26 cellular contexts compared by ENCODE assay signal in the genomic region with DNA sequence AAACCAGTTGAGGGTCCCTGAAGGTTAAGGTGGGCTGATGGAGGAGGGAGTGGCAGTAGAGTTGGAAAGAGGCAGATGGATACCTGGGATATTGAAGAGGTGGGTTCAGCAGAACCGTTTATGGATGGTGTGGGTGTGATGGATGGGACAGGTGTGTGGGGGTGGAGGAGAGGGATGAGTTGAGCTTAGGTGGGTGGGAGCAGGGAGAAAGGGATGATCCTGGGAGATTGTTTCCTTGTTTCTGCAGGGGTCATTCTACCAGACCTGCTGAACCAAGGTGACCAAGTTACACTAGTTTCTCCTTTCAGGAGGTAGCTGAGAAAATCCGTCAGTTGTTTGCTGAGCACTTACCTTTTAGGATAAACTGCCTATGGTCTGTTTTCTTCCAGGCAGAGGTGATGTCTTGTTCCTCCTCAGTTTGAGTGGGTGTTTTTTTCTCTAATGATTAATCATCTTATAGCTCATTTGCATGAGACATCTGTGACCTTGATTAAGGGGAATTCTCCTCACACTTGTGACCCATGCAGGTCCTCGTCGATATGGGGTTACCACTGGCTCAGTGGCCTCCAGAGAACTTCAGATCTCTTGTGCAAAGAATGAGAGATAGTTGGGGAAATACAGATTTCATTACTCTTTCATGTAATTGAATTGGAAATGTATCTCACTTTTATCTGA. TPM values are rescaled to one million over a fixed set of nuclear protein-coding genes. Genes with fewer than 3 reads are reported as not detected.
DNase-seq lines count a peak whose midpoint lies in the region; ATAC-seq, FAIRE-seq and TF ChIP-seq lines count a peak whose summit lies in the region.
"Had no signal": no experiment of that assay in that cellular context is flagged by ENCODE, and none has a peak within 500 bp of the region (broad histone marks: within the 10 kb centered on the region; RNA-seq: fewer than 3 reads in every experiment).

No MANE protein-coding gene starts in this region.

- H3K4me1 Mint-ChIP-seq in CD4-positive, CD25-positive, alpha-beta regulatory T cell = peaks cover under 1 to 29% (median 23%) of the 10 kb centered on the region in 4 donors
- peaks cover 19% of the 10 kb centered on the region for H3K4me1 Mint-ChIP-seq in type B pancreatic cell (ENCODE audit: unreplicated experiment)

- no peaks in the 10 kb centered on the region for H3K9me2 ChIP-seq in Karpas-422 (replicated peaks; ENCODE audit: insufficient read depth, low read length)

- H4K20me1 ChIP-seq in K562 (replicated peaks; ENCODE audit: control insufficient read depth, insufficient read depth, low read length) (no peaks in the 10 kb centered on the region), Karpas-422 (ENCODE audit: insufficient read depth, low read depth, low read length) (peaks cover 47% of the 10 kb centered on the region)

- FAIRE-seq in K562 (lab: Jason Lieb, UNC) = no peak

- WGBS in K562 (ENCODE audit: insufficient coverage, low coverage, missing lambda C conversion rate) = 62% methylated on average over 4 of the region's 4 CpGs

- peak overlapping the region in 2 of 3 donors; percentile 9 to 76 for H3K27ac Mint-ChIP-seq in CD4-positive, CD25-positive, alpha-beta regulatory T cell
- no peak overlapping the region for H3K27ac Mint-ChIP-seq in type B pancreatic cell
- H3K27ac Mint-ChIP-seq: brain; dendritic cell treated with granulocyte-macrophage colony-stimulating factor and Interleukin-4, amounts not matched to agents 40 ng/mL and 50 ng/mL, for 4 days; HFFc6 had no signal

- H3K27me3 Mint-ChIP-seq in CD4-positive, CD25-positive, alpha-beta regulatory T cell = no peaks in the 10 kb centered on the region
- no peaks in the 10 kb centered on the region for H3K27me3 Mint-ChIP-seq in type B pancreatic cell
- H3K27me3 Mint-ChIP-seq: brain; dendritic cell treated with granulocyte-macrophage colony-stimulating factor and Interleukin-4, amounts not matched to agents 40 ng/mL and 50 ng/mL, for 4 days had no signal

- H3K9ac ChIP-seq in K562 (ENCODE audit: insufficient read depth in 1 of 2, low read depth in 2 of 2, low read length in 2 of 2) (no peak overlapping the region), Karpas-422 (ENCODE audit: low read length) (no peak overlapping the region)

- H3K4me2 ChIP-seq in K562 (ENCODE audit: insufficient read depth, low read length) (no peak overlapping the region), Karpas-422 (ENCODE audit: low read depth, low read length, poor library complexity, severe bottlenecking) (no peak overlapping the region)

- no peak for TF ChIP-seq POLR2A in K562 (conservative IDR thresholded peaks at IDR 0.05)

- no peak for DNase-seq in CD4-positive, CD25-positive, alpha-beta regulatory T cell
- DNase-seq in K562 (ENCODE audit: extremely low read depth in 1 of 4, low spot score in 3 of 4) (no peak), Kasumi-1 (lab: John Stamatoyannopoulos, UW) (no peak), Karpas-422 (no peak), ecto neural progenitor cell (ENCODE audit: low spot score) (no peak), type B pancreatic cell (ENCODE audit: extremely low spot score, unreplicated experiment) (no peak)
- DNase-seq: activated naive CD4-positive, alpha-beta T cell treated with Interleukin-2 at 50 U/mL for 16 hours; gastrocnemius medialis; HFFc6; NCI-H1048; NCI-H2107; NCI-H524 treated with DMSO at 0.1 percent for 48 hours; occipital lobe; SHP77; stimulated activated CD4-positive, alpha-beta T cell treated with anti-CD3 and anti-CD28 coated beads, Interleukin-2, amount 100 ng/mL, for 24 hours; T-helper 1 cell; WERI-Rb-1 had no signal

- CTCF ChIA-PET in HEK293 (lab: Yijun Ruan, JAX) (interaction anchor here (1.2 kb wide), 1 partner anchor 171 kb away, joined by 4 read pairs; no protein-coding TSS in a partner anchor), K562 (lab: Yijun Ruan, JAX; ENCODE audit: low intra/inter-chr PET ratio) (interaction anchor here (0.5 kb wide), 1 partner anchor 19 kb away, joined by 4 read pairs; no protein-coding TSS in a partner anchor)

- H3K79me2 ChIP-seq in K562 (ENCODE audit: control insufficient read depth, insufficient read depth, low read length) (no peaks in the 10 kb centered on the region), Karpas-422 (ENCODE audit: low read length) (no peaks in the 10 kb centered on the region)

- no peaks in the 10 kb centered on the region for H3K9me1 ChIP-seq in K562 (ENCODE audit: control insufficient read depth, insufficient read depth, low read length)

- no peak for TF ChIP-seq RAD21 in K562 (CRISPR knock-in tag; conservative IDR thresholded peaks at IDR 0.05 in 1 of 2, IDR thresholded peaks at IDR 0.05 in 1 of 2)

- H3K27ac ChIP-seq in CD4-positive, CD25-positive, alpha-beta regulatory T cell (ENCODE audit: insufficient read depth, low read length, poor library complexity, severe bottlenecking) = no peak overlapping the region
- H3K27ac ChIP-seq in HEK293 (ENCODE audit: extremely low read depth, low read depth, low read length) = no peak overlapping the region
- no peak overlapping the region for H3K27ac ChIP-seq in K562 (ENCODE audit: extremely low read depth, low read depth, low read length)
- H3K27ac ChIP-seq in Karpas-422 (ENCODE audit: low read length) = no peak overlapping the region
- H3K27ac ChIP-seq: epithelial cell of prostate, gastrocnemius medialis, HL-60, thoracic aorta, WERI-Rb-1 had no signal

- no peak overlapping the region for H3K4me3 Mint-ChIP-seq in CD4-positive, CD25-positive, alpha-beta regulatory T cell
- H3K4me3 Mint-ChIP-seq in type B pancreatic cell = no peak overlapping the region
- H3K4me3 Mint-ChIP-seq: brain; dendritic cell treated with granulocyte-macrophage colony-stimulating factor and Interleukin-4, amounts not matched to agents 40 ng/mL and 50 ng/mL, for 4 days; HFFc6 had no signal

- POLR2A ChIA-PET in HEK293 (lab: Yijun Ruan, JAX) (no interaction called here), K562 (lab: Yijun Ruan, JAX) (interaction anchor here (0.6 kb wide), 1 partner anchor 17 kb away, joined by 3 read pairs; no protein-coding TSS in a partner anchor)

- no peaks in the 10 kb centered on the region for H3K27me3 ChIP-seq in CD4-positive, CD25-positive, alpha-beta regulatory T cell (ENCODE audit: control insufficient read depth, insufficient read depth, low read length)
- no peaks in the 10 kb centered on the region for H3K27me3 ChIP-seq in K562 (ENCODE audit: control insufficient read depth in 2 of 2, insufficient read depth in 2 of 2, low read length in 2 of 2)
- H3K27me3 ChIP-seq in Karpas-422 (ENCODE audit: low read length) = no peaks in the 10 kb centered on the region
- H3K27me3 ChIP-seq: gastrocnemius medialis had no signal

- intact Hi-C loops in K562 (cut with micrococcal nuclease) = no loop called here

- no peaks in the 10 kb centered on the region for H3K4me1 ChIP-seq in CD4-positive, CD25-positive, alpha-beta regulatory T cell (ENCODE audit: control insufficient read depth, insufficient read depth, low read length, poor library complexity, severe bottlenecking)
- H3K4me1 ChIP-seq in HEK293 (ENCODE audit: control insufficient read depth, insufficient read depth, low read length) = peaks cover 44% of the 10 kb centered on the region
- H3K4me1 ChIP-seq in K562 (replicated peaks in 1 of 2; ENCODE audit: control insufficient read depth in 2 of 2, insufficient read depth in 2 of 2, low read length in 2 of 2) = no peaks in the 10 kb centered on the region; a peak in 1 of 5 replicates
- H3K4me1 ChIP-seq in Karpas-422 (ENCODE audit: low read length) = peaks cover 18% of the 10 kb centered on the region

- no peak for ATAC-seq in CD4-positive, CD25-positive, alpha-beta regulatory T cell (ENCODE audit: low read depth in 2 of 2)
- ATAC-seq in GM18511 (IDR thresholded peaks at IDR 0.05; ENCODE audit: unreplicated experiment) (peak; percentile 75), K562 (no peak)
- ATAC-seq: gastrocnemius medialis, left lobe of liver, sciatic nerve had no signal

- TF ChIP-seq EP300 in K562 (IDR thresholded peaks at IDR 0.05; ENCODE audit: low read length) = no peak

- H3K4me3 ChIP-seq in CD4-positive, CD25-positive, alpha-beta regulatory T cell (ENCODE audit: low read depth, low read length) = no peak overlapping the region
- H3K4me3 ChIP-seq in HEK293 (ENCODE audit: low read depth, low read length) = no peak overlapping the region
- no peak overlapping the region for H3K4me3 ChIP-seq in K562
- H3K4me3 ChIP-seq in Karpas-422 (ENCODE audit: low read length) = no peak overlapping the region
- H3K4me3 ChIP-seq: gastrocnemius medialis, thoracic aorta had no signal

- in situ Hi-C loops in K562 (cut with MboI) = no loop called here

- H3K36me3 Mint-ChIP-seq in CD4-positive, CD25-positive, alpha-beta regulatory T cell = peaks cover 15% of the 10 kb centered on the region
- H3K36me3 Mint-ChIP-seq in type B pancreatic cell = no peaks in the 10 kb centered on the region
- H3K36me3 Mint-ChIP-seq: brain had no signal

- H3K9me3 Mint-ChIP-seq in CD4-positive, CD25-positive, alpha-beta regulatory T cell = no peaks in the 10 kb centered on the region
- H3K9me3 Mint-ChIP-seq in type B pancreatic cell = no peaks in the 10 kb centered on the region
- H3K9me3 Mint-ChIP-seq: brain; dendritic cell treated with granulocyte-macrophage colony-stimulating factor and Interleukin-4, amounts not matched to agents 40 ng/mL and 50 ng/mL, for 4 days; HFFc6 had no signal

- no TSS peak for BruUV-seq in K562 (replicated peaks; lab: Mats Ljungman, UMichigan)

- no peaks in the 10 kb centered on the region for H3K9me3 ChIP-seq in CD4-positive, CD25-positive, alpha-beta regulatory T cell (ENCODE audit: control insufficient read depth in 2 of 2, low read length in 2 of 2)
- no peaks in the 10 kb centered on the region for H3K9me3 ChIP-seq in HEK293 (ENCODE audit: control insufficient read depth, insufficient read depth, low read depth, low read length)
- H3K9me3 ChIP-seq in K562 (replicated peaks; ENCODE audit: control insufficient read depth, insufficient read depth, low read depth, low read length) = no peaks in the 10 kb centered on the region
- no peaks in the 10 kb centered on the region for H3K9me3 ChIP-seq in Karpas-422 (ENCODE audit: low read length)
- H3K9me3 ChIP-seq: gastrocnemius medialis, thoracic aorta had no signal

- no peak for TF ChIP-seq CTCF in HEK293 (tag by site-specific recombination; IDR thresholded peaks at IDR 0.05)
- no peak for TF ChIP-seq CTCF in K562 (IDR thresholded peaks at IDR 0.05 in 2 of 3, conservative IDR thresholded peaks at IDR 0.05 in 1 of 3; ENCODE audit: insufficient read depth in 2 of 3, low read depth in 1 of 3, low read length in 3 of 3)
- TF ChIP-seq CTCF in type B pancreatic cell (conservative IDR thresholded peaks at IDR 0.05) = no peak

- no peaks in the 10 kb centered on the region for H3K36me3 ChIP-seq in CD4-positive, CD25-positive, alpha-beta regulatory T cell (ENCODE audit: control insufficient read depth, insufficient read depth, low read length)
- H3K36me3 ChIP-seq in HEK293 (ENCODE audit: control insufficient read depth in 2 of 2, insufficient read depth in 1 of 2, low read length in 2 of 2) = no peaks in the 10 kb centered on the region
- H3K36me3 ChIP-seq in K562 (ENCODE audit: control insufficient read depth, insufficient read depth, low read length) = no peaks in the 10 kb centered on the region
- no peaks in the 10 kb centered on the region for H3K36me3 ChIP-seq in Karpas-422 (ENCODE audit: insufficient read depth, low read length)
- H3K36me3 ChIP-seq: gastrocnemius medialis, thoracic aorta, WERI-Rb-1 had no signal

- H2AFZ ChIP-seq in K562 (ENCODE audit: low read depth, low read length) = no peak overlapping the region
- H2AFZ ChIP-seq in Karpas-422 (ENCODE audit: low read length) = no peak overlapping the region

RNA-seq across cellular contexts. Expression of gene FARS2, which starts 53.0 kb away (rescaled TPM):
- 26.9 TPM for total RNA-seq in CD4-positive, CD25-positive, alpha-beta regulatory T cell
- polyA plus RNA-seq in CD4-positive, CD25-positive, alpha-beta regulatory T cell = 10 to 100 TPM; 29.7 to 39.7 (median 35.4) TPM
- total RNA-seq in K562 (2011; cell fraction: chromatin; rRNA removed; ENCODE audit: low replicate concordance) = 45.6 and 71.4 TPM in 2 replicates
- total RNA-seq in K562 (2011; cell fraction: nucleolus; rRNA removed) = 42.9 and 58.8 TPM in 2 replicates
- total RNA-seq in K562 (2011; cell fraction: nucleoplasm; rRNA removed) = 45.3 and 48.5 TPM in 2 replicates
- total RNA-seq in K562 (2014; rRNA removed) (22.5 and 30.7 TPM in 2 replicates), K562 (2014; rRNA removed; fragmentation: Illumina TruSeq; extraction: Trizol) (24.3 and 27.5 TPM in 2 replicates), K562 (2015; rRNA removed; fragmentation: Illumina TruSeq; extraction: Trizol) (27.9 and 28.1 TPM in 2 replicates), K562 (2021) (25.8 and 26.6 TPM in 2 replicates), type B pancreatic cell (ENCODE audit: low replicate concordance) (13.1 and 21.9 TPM in 2 replicates)
- polyA plus RNA-seq in K562 (2011; rRNA removed) (26.1 and 27.0 TPM in 2 replicates), K562 (2014; fragmentation: Illumina TruSeq; extraction: Trizol) (24.1 and 25.9 TPM in 2 replicates), K562 (2014; fragmentation: Nextera tagmentation; extraction: Ambion mirVana) (10 to 100 TPM; 52.3 to 62.2 TPM), K562 (2014; rRNA removed) (16.5 and 25.5 TPM in 2 replicates)
- polyA plus RNA-seq in K562 (2011; cell fraction: cytosol; rRNA removed) = 27.4 and 27.7 TPM in 2 replicates
- polyA plus RNA-seq in K562 (2011; cell fraction: nucleus; rRNA removed) = 15.7 and 17.5 TPM in 2 replicates
- polyA plus RNA-seq in K562 (2012) = 21.3 and 22.0 TPM in 2 replicates
- 62.9 TPM in 2 replicates for polyA minus RNA-seq in K562 (2011; rRNA and poly(A)+ RNA removed)
- 21.6 and 22.2 TPM in 2 replicates for polyA minus RNA-seq in K562 (2011; cell fraction: cytosol; rRNA and poly(A)+ RNA removed)
- 62.1 and 76.5 TPM in 2 replicates for polyA minus RNA-seq in K562 (2011; cell fraction: nucleus; rRNA and poly(A)+ RNA removed)
- 9.0 and 16.0 TPM in 2 replicates for total RNA-seq in Karpas-422 (2014; rRNA removed; shearing (Covaris generic); ENCODE audit: low replicate concordance)

RNA-seq across cellular contexts. Expression of gene LYRM4, which starts 53.6 kb away (rescaled TPM):
- total RNA-seq in CD4-positive, CD25-positive, alpha-beta regulatory T cell = 14.9 TPM
- 10 to 100 TPM; 26.9 to 38.8 (median 29.7) TPM for polyA plus RNA-seq in CD4-positive, CD25-positive, alpha-beta regulatory T cell
- 27.0 and 54.7 TPM in 2 replicates for total RNA-seq in K562 (2011; cell fraction: chromatin; rRNA removed; ENCODE audit: low replicate concordance)
- total RNA-seq in K562 (2011; cell fraction: nucleolus; rRNA removed) = 13.8 and 16.4 TPM in 2 replicates
- total RNA-seq in K562 (2011; cell fraction: nucleoplasm; rRNA removed) = 46.3 and 95.0 TPM in 2 replicates
- total RNA-seq in K562 (2014; rRNA removed) (24.2 and 28.8 TPM in 2 replicates), K562 (2014; rRNA removed; fragmentation: Illumina TruSeq; extraction: Trizol) (41.1 and 41.8 TPM in 2 replicates), K562 (2015; rRNA removed; fragmentation: Illumina TruSeq; extraction: Trizol) (29.0 and 33.9 TPM in 2 replicates), K562 (2021) (56.2 and 69.4 TPM in 2 replicates), type B pancreatic cell (ENCODE audit: low replicate concordance) (25.2 and 39.5 TPM in 2 replicates)
- polyA plus RNA-seq in K562 (2011; rRNA removed) (66.4 and 69.4 TPM in 2 replicates), K562 (2014; fragmentation: Illumina TruSeq; extraction: Trizol) (31.3 and 36.9 TPM in 2 replicates), K562 (2014; fragmentation: Nextera tagmentation; extraction: Ambion mirVana) (10 to 100 TPM; 50.2 to 61.0 TPM), K562 (2014; rRNA removed) (29.9 and 40.8 TPM in 2 replicates)
- polyA plus RNA-seq in K562 (2011; cell fraction: cytosol; rRNA removed) = 44.2 and 62.9 TPM in 2 replicates
- 19.4 and 28.2 TPM in 2 replicates for polyA plus RNA-seq in K562 (2011; cell fraction: nucleus; rRNA removed)
- 38.7 and 53.8 TPM in 2 replicates for polyA plus RNA-seq in K562 (2012)
- 41.4 and 43.3 TPM in 2 replicates for polyA minus RNA-seq in K562 (2011; rRNA and poly(A)+ RNA removed)
- polyA minus RNA-seq in K562 (2011; cell fraction: cytosol; rRNA and poly(A)+ RNA removed) = 13.4 and 17.3 TPM in 2 replicates
- polyA minus RNA-seq in K562 (2011; cell fraction: nucleus; rRNA and poly(A)+ RNA removed) = 10.0 and 11.6 TPM in 2 replicates
- 22.6 and 50.5 TPM in 2 replicates for total RNA-seq in Karpas-422 (2014; rRNA removed; shearing (Covaris generic); ENCODE audit: low replicate concordance)
